ENCODE assay signal across 22 cellular contexts in genomic region chr6:115768469-115768868, GRCh38.
"Had no signal": no experiment of that assay in that cellular context is flagged by ENCODE, and none has a peak within 500 bp of the region (broad histone marks: within the 10 kb centered on the region; RNA-seq: fewer than 3 reads in every experiment).

No MANE protein-coding gene starts in this region.

- H3K27ac ChIP-seq: colonic mucosa, coronary artery, dorsolateral prefrontal cortex, epithelial cell of prostate, esophagus muscularis mucosa, esophagus squamous epithelium, foreskin keratinocyte, gastrocnemius medialis, gastroesophageal sphincter, heart left ventricle, heart right ventricle had no signal

- H3K27me3 ChIP-seq: colonic mucosa, dorsolateral prefrontal cortex, esophagus muscularis mucosa, esophagus squamous epithelium, foreskin keratinocyte, gastrocnemius medialis, gastroesophageal sphincter, heart left ventricle, heart right ventricle had no signal

- ATAC-seq: effector memory CD8-positive, alpha-beta T cell; esophagus mucosa; gastrocnemius medialis; gastroesophageal sphincter; heart left ventricle; heart right ventricle had no signal

- DNase-seq: colonic mucosa; cortex of kidney; dermis blood vessel endothelial cell; dorsolateral prefrontal cortex; effector CD4-positive, alpha-beta T cell; effector CD8-positive, alpha-beta T cell; effector memory CD4-positive, alpha-beta T cell; effector memory CD8-positive, alpha-beta T cell; endodermal cell; erythroblast; esophagus squamous epithelium; foreskin melanocyte; gastrocnemius medialis; glutamatergic neuron; heart left ventricle; heart right ventricle had no signal

- H3K4me1 ChIP-seq: colonic mucosa, esophagus squamous epithelium, foreskin keratinocyte, gastrocnemius medialis, heart left ventricle, heart right ventricle had no signal

- H3K36me3 ChIP-seq: colonic mucosa, esophagus muscularis mucosa, esophagus squamous epithelium, gastrocnemius medialis, gastroesophageal sphincter, heart left ventricle, heart right ventricle had no signal

- H3K9me3 ChIP-seq: colonic mucosa, esophagus muscularis mucosa, esophagus squamous epithelium, gastrocnemius medialis, gastroesophageal sphincter had no signal

- H3K4me3 ChIP-seq: colonic mucosa, coronary artery, dorsolateral prefrontal cortex, esophagus muscularis mucosa, esophagus squamous epithelium, gastrocnemius medialis, gastroesophageal sphincter, heart left ventricle, heart right ventricle had no signal
